ENCODE assay signal across 1 cellular context in the genomic region with DNA sequence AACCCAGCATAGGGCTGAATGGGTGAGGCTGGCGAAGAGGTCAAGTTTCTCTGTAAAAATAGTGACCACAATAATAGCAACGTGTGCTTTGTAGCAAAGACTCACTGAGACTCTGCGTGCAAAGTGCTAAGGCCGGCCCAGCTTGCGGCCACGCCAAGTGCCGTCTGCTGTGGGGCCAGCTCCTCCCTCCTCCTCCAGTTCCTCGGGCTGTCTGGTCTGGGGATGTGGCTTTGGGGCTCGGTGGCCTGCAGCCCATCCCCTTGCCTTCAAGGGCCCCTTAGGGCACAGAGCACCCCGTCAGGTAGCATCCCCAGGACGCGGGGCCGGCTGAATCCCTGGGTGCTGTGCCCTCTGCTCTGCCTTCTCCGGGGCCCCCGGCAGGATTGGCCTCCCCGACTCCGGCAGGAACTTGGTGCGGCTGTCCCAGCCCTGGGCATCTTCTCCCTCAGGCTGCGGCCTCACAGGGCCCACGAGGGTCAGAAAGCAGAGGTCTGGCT.
TF ChIP-seq lines count a peak whose summit lies in the region.

No MANE protein-coding gene starts in this region.

TF ChIP-seq in H1, 55 proteins besides CTCF, POLR2A, EP300 and RAD21 (continued from another document):
- TF ChIP-seq, protein P1, sequence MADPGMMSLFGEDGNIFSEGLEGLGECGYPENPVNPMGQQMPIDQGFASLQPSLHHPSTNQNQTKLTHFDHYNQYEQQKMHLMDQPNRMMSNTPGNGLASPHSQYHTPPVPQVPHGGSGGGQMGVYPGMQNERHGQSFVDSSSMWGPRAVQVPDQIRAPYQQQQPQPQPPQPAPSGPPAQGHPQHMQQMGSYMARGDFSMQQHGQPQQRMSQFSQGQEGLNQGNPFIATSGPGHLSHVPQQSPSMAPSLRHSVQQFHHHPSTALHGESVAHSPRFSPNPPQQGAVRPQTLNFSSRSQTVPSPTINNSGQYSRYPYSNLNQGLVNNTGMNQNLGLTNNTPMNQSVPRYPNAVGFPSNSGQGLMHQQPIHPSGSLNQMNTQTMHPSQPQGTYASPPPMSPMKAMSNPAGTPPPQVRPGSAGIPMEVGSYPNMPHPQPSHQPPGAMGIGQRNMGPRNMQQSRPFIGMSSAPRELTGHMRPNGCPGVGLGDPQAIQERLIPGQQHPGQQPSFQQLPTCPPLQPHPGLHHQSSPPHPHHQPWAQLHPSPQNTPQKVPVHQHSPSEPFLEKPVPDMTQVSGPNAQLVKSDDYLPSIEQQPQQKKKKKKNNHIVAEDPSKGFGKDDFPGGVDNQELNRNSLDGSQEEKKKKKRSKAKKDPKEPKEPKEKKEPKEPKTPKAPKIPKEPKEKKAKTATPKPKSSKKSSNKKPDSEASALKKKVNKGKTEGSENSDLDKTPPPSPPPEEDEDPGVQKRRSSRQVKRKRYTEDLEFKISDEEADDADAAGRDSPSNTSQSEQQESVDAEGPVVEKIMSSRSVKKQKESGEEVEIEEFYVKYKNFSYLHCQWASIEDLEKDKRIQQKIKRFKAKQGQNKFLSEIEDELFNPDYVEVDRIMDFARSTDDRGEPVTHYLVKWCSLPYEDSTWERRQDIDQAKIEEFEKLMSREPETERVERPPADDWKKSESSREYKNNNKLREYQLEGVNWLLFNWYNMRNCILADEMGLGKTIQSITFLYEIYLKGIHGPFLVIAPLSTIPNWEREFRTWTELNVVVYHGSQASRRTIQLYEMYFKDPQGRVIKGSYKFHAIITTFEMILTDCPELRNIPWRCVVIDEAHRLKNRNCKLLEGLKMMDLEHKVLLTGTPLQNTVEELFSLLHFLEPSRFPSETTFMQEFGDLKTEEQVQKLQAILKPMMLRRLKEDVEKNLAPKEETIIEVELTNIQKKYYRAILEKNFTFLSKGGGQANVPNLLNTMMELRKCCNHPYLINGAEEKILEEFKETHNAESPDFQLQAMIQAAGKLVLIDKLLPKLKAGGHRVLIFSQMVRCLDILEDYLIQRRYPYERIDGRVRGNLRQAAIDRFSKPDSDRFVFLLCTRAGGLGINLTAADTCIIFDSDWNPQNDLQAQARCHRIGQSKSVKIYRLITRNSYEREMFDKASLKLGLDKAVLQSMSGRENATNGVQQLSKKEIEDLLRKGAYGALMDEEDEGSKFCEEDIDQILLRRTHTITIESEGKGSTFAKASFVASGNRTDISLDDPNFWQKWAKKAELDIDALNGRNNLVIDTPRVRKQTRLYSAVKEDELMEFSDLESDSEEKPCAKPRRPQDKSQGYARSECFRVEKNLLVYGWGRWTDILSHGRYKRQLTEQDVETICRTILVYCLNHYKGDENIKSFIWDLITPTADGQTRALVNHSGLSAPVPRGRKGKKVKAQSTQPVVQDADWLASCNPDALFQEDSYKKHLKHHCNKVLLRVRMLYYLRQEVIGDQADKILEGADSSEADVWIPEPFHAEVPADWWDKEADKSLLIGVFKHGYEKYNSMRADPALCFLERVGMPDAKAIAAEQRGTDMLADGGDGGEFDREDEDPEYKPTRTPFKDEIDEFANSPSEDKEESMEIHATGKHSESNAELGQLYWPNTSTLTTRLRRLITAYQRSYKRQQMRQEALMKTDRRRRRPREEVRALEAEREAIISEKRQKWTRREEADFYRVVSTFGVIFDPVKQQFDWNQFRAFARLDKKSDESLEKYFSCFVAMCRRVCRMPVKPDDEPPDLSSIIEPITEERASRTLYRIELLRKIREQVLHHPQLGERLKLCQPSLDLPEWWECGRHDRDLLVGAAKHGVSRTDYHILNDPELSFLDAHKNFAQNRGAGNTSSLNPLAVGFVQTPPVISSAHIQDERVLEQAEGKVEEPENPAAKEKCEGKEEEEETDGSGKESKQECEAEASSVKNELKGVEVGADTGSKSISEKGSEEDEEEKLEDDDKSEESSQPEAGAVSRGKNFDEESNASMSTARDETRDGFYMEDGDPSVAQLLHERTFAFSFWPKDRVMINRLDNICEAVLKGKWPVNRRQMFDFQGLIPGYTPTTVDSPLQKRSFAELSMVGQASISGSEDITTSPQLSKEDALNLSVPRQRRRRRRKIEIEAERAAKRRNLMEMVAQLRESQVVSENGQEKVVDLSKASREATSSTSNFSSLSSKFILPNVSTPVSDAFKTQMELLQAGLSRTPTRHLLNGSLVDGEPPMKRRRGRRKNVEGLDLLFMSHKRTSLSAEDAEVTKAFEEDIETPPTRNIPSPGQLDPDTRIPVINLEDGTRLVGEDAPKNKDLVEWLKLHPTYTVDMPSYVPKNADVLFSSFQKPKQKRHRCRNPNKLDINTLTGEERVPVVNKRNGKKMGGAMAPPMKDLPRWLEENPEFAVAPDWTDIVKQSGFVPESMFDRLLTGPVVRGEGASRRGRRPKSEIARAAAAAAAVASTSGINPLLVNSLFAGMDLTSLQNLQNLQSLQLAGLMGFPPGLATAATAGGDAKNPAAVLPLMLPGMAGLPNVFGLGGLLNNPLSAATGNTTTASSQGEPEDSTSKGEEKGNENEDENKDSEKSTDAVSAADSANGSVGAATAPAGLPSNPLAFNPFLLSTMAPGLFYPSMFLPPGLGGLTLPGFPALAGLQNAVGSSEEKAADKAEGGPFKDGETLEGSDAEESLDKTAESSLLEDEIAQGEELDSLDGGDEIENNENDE (IDR thresholded peaks at IDR 0.05; ENCODE audit: insufficient replicate concordance, low read length), result no peak
- TF ChIP-seq SP1 (IDR thresholded peaks at IDR 0.05; ENCODE audit: low read depth, low read length), result no peak
- TF ChIP-seq CHD2 (IDR thresholded peaks at IDR 0.05; ENCODE audit: low read length), result no peak
- TF ChIP-seq RNF2 (IDR thresholded peaks at IDR 0.05; ENCODE audit: borderline replicate concordance, low read depth, low read length, missing control alignments, poor library complexity, severe bottlenecking), result no peak
- TF ChIP-seq SIRT6 (IDR thresholded peaks at IDR 0.05; ENCODE audit: low read length), result no peak
- no peak for TF ChIP-seq BACH1 (IDR thresholded peaks at IDR 0.05; ENCODE audit: low read length)
- TF ChIP-seq HDAC6 (IDR thresholded peaks at IDR 0.05; ENCODE audit: low read depth, low read length), result no peak
- TF ChIP-seq RXRA (IDR thresholded peaks at IDR 0.05; ENCODE audit: insufficient read depth, low read depth, low read length), result no peak
- no peak for TF ChIP-seq CEBPB (IDR thresholded peaks at IDR 0.05; ENCODE audit: low read depth, low read length)
- no peak for TF ChIP-seq TBP (IDR thresholded peaks at IDR 0.05; ENCODE audit: low read depth, low read length)
- TF ChIP-seq NRF1 (IDR thresholded peaks at IDR 0.05; ENCODE audit: low read depth, low read length), result no peak
- TF ChIP-seq BCL11A (IDR thresholded peaks at IDR 0.05; ENCODE audit: low read depth in 2 of 2, low read length in 2 of 2), result no peak
- no peak for TF ChIP-seq JUND (IDR thresholded peaks at IDR 0.05; ENCODE audit: low read length)
- no peak for TF ChIP-seq EZH2 (IDR thresholded peaks at IDR 0.05; ENCODE audit: low read depth, low read length, severe bottlenecking)
- no peak for TF ChIP-seq PHF8 (conservative IDR thresholded peaks at IDR 0.05; ENCODE audit: low read depth, low read length)
- TF ChIP-seq GABPA (IDR thresholded peaks at IDR 0.05; ENCODE audit: borderline replicate concordance, insufficient read depth, low read length), result no peak
- TF ChIP-seq CTBP2 (IDR thresholded peaks at IDR 0.05; ENCODE audit: borderline replicate concordance, insufficient read depth, insufficient read length, low read length), result no peak
- TF ChIP-seq TEAD4 (IDR thresholded peaks at IDR 0.05; ENCODE audit: low read depth, low read length), result no peak
- no peak for TF ChIP-seq RFX5 (IDR thresholded peaks at IDR 0.05; ENCODE audit: borderline replicate concordance, low read depth, low read length)
